Comparison of ENCODE assay signal across 8 cellular contexts in genomic region chr17:7219812-7220592, GRCh38. TPM values are rescaled to one million over a fixed set of nuclear protein-coding genes. Genes with fewer than 3 reads are reported as not detected.
DNase-seq lines count a peak whose midpoint lies in the region; ATAC-seq and TF ChIP-seq lines count a peak whose summit lies in the region.

Gene ACADVL, plus strand, starts transcription at chr17:7219938. Its CDS starts 47 bp downstream, at chr17:7219985.
Gene DLG4, minus strand, starts transcription at chr17:7219836.

- H3K27ac Mint-ChIP-seq in activated naive CD4-positive, alpha-beta T cell treated with anti-CD3 and anti-CD28 coated beads, Interleukin-2, amount 50 U/mL, for 72 hours, result peak within 1 kb of the TSS; percentile 89 to 98

- ATAC-seq in GM19395 (IDR thresholded peaks at IDR 0.05; ENCODE audit: unreplicated experiment) (peak; percentile 59), SK-N-SH treated with all-trans-retinoic acid at 6 μM for 48 hours (peak; percentile 79)
- peak; percentile 81 to 87 for ATAC-seq in activated naive CD4-positive, alpha-beta T cell treated with anti-CD3 and anti-CD28 coated beads, Interleukin-2, amount 50 U/mL, for 72 hours

- peaks cover 14 to 29% of the 10 kb centered on the region in 2 donors for H3K36me3 Mint-ChIP-seq in activated naive CD4-positive, alpha-beta T cell treated with anti-CD3 and anti-CD28 coated beads, Interleukin-2, amount 50 U/mL, for 72 hours

- peak within 1 kb of the TSS; percentile 100 for H3K27ac ChIP-seq in C4-2B
- H3K27ac ChIP-seq in temporal lobe (ENCODE audit: low read depth, low read length), result peak within 1 kb of the TSS; percentile 93

- peak; percentile 78 for DNase-seq in HuH-7 (ENCODE audit: low spot score)
- peak; percentile 82 to 89 for DNase-seq in activated naive CD4-positive, alpha-beta T cell treated with anti-CD3 and anti-CD28 coated beads, Interleukin-2, amount 50 U/mL, for 72 hours (ENCODE audit: low spot score in 2 of 2)
- DNase-seq in globus pallidus (ENCODE audit: low spot score), result peak; percentile 83
- DNase-seq in occipital lobe (lab: John Stamatoyannopoulos, UW), result peak; percentile 81

- TF ChIP-seq CTCF in C4-2B (conservative IDR thresholded peaks at IDR 0.05), result no peak

- H3K9me3 Mint-ChIP-seq in activated naive CD4-positive, alpha-beta T cell treated with anti-CD3 and anti-CD28 coated beads, Interleukin-2, amount 50 U/mL, for 72 hours, result no peaks in the 10 kb centered on the region

TF ChIP-seq in SK-N-SH treated with all-trans-retinoic acid at 6 μM for 48 hours, 23 proteins besides CTCF, POLR2A, EP300 and RAD21:
- TF ChIP-seq PATZ1 (CRISPR knock-in tag; IDR thresholded peaks at IDR 0.05; ENCODE audit: borderline replicate concordance) (no peak), PPARA (CRISPR knock-in tag; IDR thresholded peaks at IDR 0.05; ENCODE audit: borderline replicate concordance) (peak; percentile 72; the same call in 1 of the 2 replicates), ZNF70 (CRISPR knock-in tag; IDR thresholded peaks at IDR 0.05) (0 out of 2 replicates have a peak, but pooled peaks have one; percentile 18), GLIS3 (CRISPR knock-in tag; IDR thresholded peaks at IDR 0.05) (peak; percentile 76; the same call in 1 of the 2 replicates)

RNA-seq across cellular contexts. Expression of gene ACADVL, which starts in this region (rescaled TPM):
- total RNA-seq in activated naive CD4-positive, alpha-beta T cell treated with anti-CD3 and anti-CD28 coated beads, Interleukin-2, amount 50 U/mL, for 72 hours, result 100 to 1,000 TPM; 360 to 445 TPM
- total RNA-seq in occipital lobe (77.2 TPM), temporal lobe (58.0 TPM)

RNA-seq across cellular contexts. Expression of gene DLG4, which starts in this region (rescaled TPM):
- total RNA-seq in activated naive CD4-positive, alpha-beta T cell treated with anti-CD3 and anti-CD28 coated beads, Interleukin-2, amount 50 U/mL, for 72 hours, result 10 to 100 TPM; 20.1 to 27.1 TPM
- total RNA-seq in occipital lobe (131 TPM), temporal lobe (112 TPM)

Comparison
In these comparisons a context has a peak if more than half of its experiments do, and no peak if none do; other contexts are left out.
1. Peak in every context shown above with its lines: DNase-seq, ATAC-seq and H3K27ac ChIP-seq.